In the genomic region with DNA sequence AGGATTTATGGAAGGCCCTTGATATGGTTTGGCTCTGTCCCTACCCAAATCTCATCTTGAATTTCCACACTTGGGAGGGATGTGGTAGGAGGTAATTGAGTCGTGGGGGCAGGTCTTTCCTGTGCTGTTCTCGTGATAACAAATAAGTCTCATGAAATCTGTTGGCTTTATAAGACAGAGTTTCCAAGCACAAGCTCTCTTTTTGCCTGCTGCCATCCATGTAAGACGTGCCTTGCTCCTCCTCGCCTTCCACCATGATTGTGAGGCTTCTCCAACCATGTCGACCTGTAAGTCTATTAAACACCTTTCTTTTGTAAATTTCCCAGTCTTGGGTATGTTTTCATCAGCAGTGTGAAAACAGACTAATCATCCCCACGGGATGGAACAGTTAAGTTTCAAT, we compare ENCODE assay signal across 31 cellular contexts.
DNase-seq lines count a peak whose midpoint lies in the region; ATAC-seq, FAIRE-seq and TF ChIP-seq lines count a peak whose summit lies in the region.
"Had no signal": no experiment of that assay in that cellular context is flagged by ENCODE, and none has a peak within 500 bp of the region (broad histone marks: within the 10 kb centered on the region; RNA-seq: fewer than 3 reads in every experiment).

No MANE protein-coding gene starts in this region.

- H2AFZ ChIP-seq in HepG2 (ENCODE audit: low read length), result no peak overlapping the region

- BruUV-seq in HepG2 (replicated peaks; lab: Mats Ljungman, UMichigan), result no TSS peak

- no peak for TF ChIP-seq RAD21 in HepG2 (CRISPR knock-in tag; IDR thresholded peaks at IDR 0.05)

- POLR2A ChIA-PET in HepG2 (lab: Yijun Ruan, JAX), result no interaction called here

- CTCF ChIA-PET in HepG2 (lab: Yijun Ruan, JAX; ENCODE audit: low intra/inter-chr PET ratio, low total read pairs), result no interaction called here

- TF ChIP-seq POLR2A in HepG2 (IDR thresholded peaks at IDR 0.05; ENCODE audit: insufficient read depth in 1 of 2, low read depth in 2 of 2, low read length in 2 of 2) (no peak), right lobe of liver (IDR thresholded peaks at IDR 0.05) (no peak), esophagus muscularis mucosa (IDR thresholded peaks at IDR 0.05; ENCODE audit: low read depth) (no peak)

- in situ Hi-C loops in HepG2 (cut with HindIII; ENCODE audit: extremely low pct_ligation_motif_present, low pct_unique_long_range_greater_than_20kb), result no loop called here

- no peak for TF ChIP-seq EP300 in HepG2 (IDR thresholded peaks at IDR 0.05; ENCODE audit: low read depth in 2 of 2, low read length in 2 of 2)
- no peak for TF ChIP-seq EP300 in HepG2 (CRISPR knock-in tag; IDR thresholded peaks at IDR 0.05; ENCODE audit: borderline replicate concordance)
- no peak for TF ChIP-seq EP300 in esophagus muscularis mucosa (IDR thresholded peaks at IDR 0.05)

- TF ChIP-seq CTCF in HepG2 (CRISPR knock-in tag; IDR thresholded peaks at IDR 0.05) (no peak), right lobe of liver (IDR thresholded peaks at IDR 0.05) (no peak), esophagus muscularis mucosa (IDR thresholded peaks at IDR 0.05) (no peak)

- H3K4me3 ChIP-seq in HepG2 (replicated peaks in 1 of 3; ENCODE audit: insufficient read depth in 1 of 3, low read depth in 2 of 3, low read length in 3 of 3), result no peak overlapping the region
- H3K4me3 ChIP-seq in right lobe of liver, result no peak overlapping the region
- H3K4me3 ChIP-seq in esophagus muscularis mucosa, result no peak overlapping the region
- H3K4me3 ChIP-seq: A549; BLaER1; BLaER1 treated with 17β-estradiol and CSF1 and Interleukin-3, amounts not matched to agents 10 nM and 100 nM had no signal

- WGBS in HepG2 (ENCODE audit: low lambda C conversion rate), result 15% methylated on average over 6 of the region's 6 CpGs
- 31% methylated on average over 6 of the region's 6 CpGs for WGBS in right lobe of liver (ENCODE audit: insufficient coverage, low coverage, low lambda C conversion rate, missing lambda C conversion rate)
- 55% methylated on average over 6 of the region's 6 CpGs for WGBS in esophagus muscularis mucosa

- H3K4me1 ChIP-seq in HepG2 (ENCODE audit: insufficient read depth, low read length), result no peaks in the 10 kb centered on the region
- no peaks in the 10 kb centered on the region for H3K4me1 ChIP-seq in right lobe of liver
- no peaks in the 10 kb centered on the region for H3K4me1 ChIP-seq in esophagus muscularis mucosa
- H3K4me1 ChIP-seq: A549; BE2C; BLaER1; BLaER1 treated with 17β-estradiol and CSF1 and Interleukin-3, amounts not matched to agents 10 nM and 100 nM; Caco-2 had no signal

- H3K36me3 ChIP-seq in HepG2 (replicated peaks in 1 of 2; ENCODE audit: control insufficient read depth in 1 of 2, insufficient read depth in 2 of 2, low read length in 2 of 2), result no peaks in the 10 kb centered on the region
- H3K36me3 ChIP-seq in right lobe of liver, result no peaks in the 10 kb centered on the region
- H3K36me3 ChIP-seq in esophagus muscularis mucosa, result no peaks in the 10 kb centered on the region
- H3K36me3 ChIP-seq: BE2C; BLaER1; BLaER1 treated with 17β-estradiol and CSF1 and Interleukin-3, amounts not matched to agents 10 nM and 100 nM had no signal

- H3K4me2 ChIP-seq in HepG2 (ENCODE audit: low read depth, low read length), result no peak overlapping the region
- H3K4me2 ChIP-seq: A549; BLaER1; BLaER1 treated with 17β-estradiol and CSF1 and Interleukin-3, amounts not matched to agents 10 nM and 100 nM had no signal

- no peak overlapping the region for H3K9ac ChIP-seq in HepG2 (ENCODE audit: insufficient read depth, low read depth, low read length)
- H3K9ac ChIP-seq: BLaER1; BLaER1 treated with 17β-estradiol and CSF1 and Interleukin-3, amounts not matched to agents 10 nM and 100 nM had no signal

- H3K9me3 ChIP-seq in HepG2 (ENCODE audit: low read length), result peaks cover 25% of the 10 kb centered on the region
- no peaks in the 10 kb centered on the region for H3K9me3 ChIP-seq in right lobe of liver
- no peaks in the 10 kb centered on the region for H3K9me3 ChIP-seq in esophagus muscularis mucosa
- H3K9me3 ChIP-seq: A549, BE2C, Caco-2 had no signal

- intact Hi-C loops in HepG2 (cut with micrococcal nuclease; ENCODE audit: unreplicated experiment), result no loop called here
- intact Hi-C loops in right lobe of liver (cut with DNase I), result no loop called here
- intact Hi-C loops in esophagus muscularis mucosa (cut with DNase I), result no loop called here

- H4K20me1 ChIP-seq in HepG2 (ENCODE audit: insufficient read depth, low read length), result no peaks in the 10 kb centered on the region
- H4K20me1 ChIP-seq: BLaER1; BLaER1 treated with 17β-estradiol and CSF1 and Interleukin-3, amounts not matched to agents 10 nM and 100 nM had no signal

- no peaks in the 10 kb centered on the region for H3K79me2 ChIP-seq in HepG2 (ENCODE audit: insufficient read depth, low read length)

- no peak overlapping the region for H3K27ac ChIP-seq in HepG2 (ENCODE audit: extremely low read length, insufficient read depth, low read length)
- no peak overlapping the region for H3K27ac ChIP-seq in right lobe of liver
- no peak overlapping the region for H3K27ac ChIP-seq in esophagus muscularis mucosa (replicated peaks in 1 of 4)
- H3K27ac ChIP-seq: 22Rv1; A549; BLaER1; BLaER1 treated with 17β-estradiol and CSF1 and Interleukin-3, amounts not matched to agents 10 nM and 100 nM; C4-2B had no signal

- no peak for ATAC-seq in HepG2
- ATAC-seq in right lobe of liver, result no peak
- ATAC-seq: A549; CD8-positive, alpha-beta T cell had no signal

- FAIRE-seq in HepG2 (lab: Jason Lieb, UNC), result no peak
- FAIRE-seq: A204.1, A549, D721Med had no signal

- DNase-seq in HepG2 (ENCODE audit: low spot score), result no peak
- DNase-seq in right lobe of liver, result no peak
- peak; percentile 57 for DNase-seq in esophagus muscularis mucosa (ENCODE audit: extremely low spot score)
- no peak for DNase-seq in NAMALWA (ENCODE audit: low spot score)
- DNase-seq: 8988T; ACHN; AML-193; BE2C; C1 segment of cervical spinal cord; Caco-2; Calu3; CD4-positive, alpha-beta memory T cell; CD4-positive, alpha-beta T cell; CD4-positive, CD25-positive, alpha-beta regulatory T cell; CD8-positive, alpha-beta memory T cell; CD8-positive, alpha-beta T cell; COR-L47; DMS 273 treated with DMSO at 0.1 percent for 48 hours; DMS153; DMS53; DMS79; DMS79 treated with DMSO at 0.1 percent for 48 hours; DND-41; EL had no signal

- no peaks in the 10 kb centered on the region for H3K27me3 ChIP-seq in HepG2 (ENCODE audit: control insufficient read depth in 1 of 2, insufficient read depth in 2 of 2, low read length in 2 of 2)
- no peaks in the 10 kb centered on the region for H3K27me3 ChIP-seq in right lobe of liver
- H3K27me3 ChIP-seq in esophagus muscularis mucosa, result peaks cover 0 to 6% (median 0%) of the 10 kb centered on the region in 4 donors
- H3K27me3 ChIP-seq: BE2C; BLaER1; BLaER1 treated with 17β-estradiol and CSF1 and Interleukin-3, amounts not matched to agents 10 nM and 100 nM had no signal

TF ChIP-seq in HepG2, 621 proteins besides CTCF, POLR2A, EP300 and RAD21:
- TF ChIP-seq RELA (CRISPR knock-in tag; IDR thresholded peaks at IDR 0.05) (no peak), ZNF431 (CRISPR knock-in tag; IDR thresholded peaks at IDR 0.05; ENCODE audit: borderline replicate concordance, low read depth) (peak; percentile 56; the same call in 1 of the 2 replicates)
